In genomic region chr17:4966844-4967538, GRCh38 we compare ENCODE assay signal across 1 cellular context.
TF ChIP-seq lines count a peak whose summit lies in the region.

No MANE protein-coding gene starts in this region.

TF ChIP-seq in GM12878, 131 proteins besides CTCF, POLR2A, EP300 and RAD21 (continued from another document):
- TF ChIP-seq E4F1 (IDR thresholded peaks at IDR 0.05; ENCODE audit: borderline replicate concordance, partially characterized antibody) (peak; percentile 89), TCF12 (IDR thresholded peaks at IDR 0.05; ENCODE audit: low read depth, low read length) (no peak), CBFB (IDR thresholded peaks at IDR 0.05; ENCODE audit: low read depth) (0 out of 2 replicates have a peak, but pooled peaks have one; percentile 31), YBX1 (IDR thresholded peaks at IDR 0.05) (no peak), SP1 (IDR thresholded peaks at IDR 0.05; ENCODE audit: low read depth, low read length) (peak; percentile 100), SRF (IDR thresholded peaks at IDR 0.05; ENCODE audit: low read depth in 2 of 2, low read length in 2 of 2) (no peak), ASH2L (IDR thresholded peaks at IDR 0.05; ENCODE audit: borderline replicate concordance, low read depth) (no peak), HSF1 (IDR thresholded peaks at IDR 0.05; ENCODE audit: low read depth, low read length) (0 out of 2 replicates have a peak, but pooled peaks have one; percentile 10), TAF1 (IDR thresholded peaks at IDR 0.05; ENCODE audit: borderline replicate concordance, low read depth, low read length) (no peak), IRF4 (IDR thresholded peaks at IDR 0.05; ENCODE audit: low read depth, low read length) (no peak), GATAD2B (conservative IDR thresholded peaks at IDR 0.05; ENCODE audit: low read depth) (no peak)
